Comparison of ENCODE assay signal across 13 cellular contexts in genomic region chr19:3161453-3161852, GRCh38. TPM values are rescaled to one million over a fixed set of nuclear protein-coding genes. Genes with fewer than 3 reads are reported as not detected.
DNase-seq lines count a peak whose midpoint lies in the region; ATAC-seq and TF ChIP-seq lines count a peak whose summit lies in the region.
"Had no signal": no experiment of that assay in that cellular context is flagged by ENCODE, and none has a peak within 500 bp of the region (broad histone marks: within the 10 kb centered on the region; RNA-seq: fewer than 3 reads in every experiment).

No MANE protein-coding gene starts in this region.

- no peak for TF ChIP-seq CTCF in DND-41 (IDR thresholded peaks at IDR 0.05; ENCODE audit: borderline replicate concordance, extremely low read depth, low read length, poor library complexity, severe bottlenecking)
- no peak for TF ChIP-seq CTCF in cardiac fibroblast (IDR thresholded peaks at IDR 0.05; ENCODE audit: low read depth, low read length)
- no peak for TF ChIP-seq CTCF in Caco-2 (IDR thresholded peaks at IDR 0.05; ENCODE audit: insufficient read depth in 1 of 2, low read depth in 1 of 2, low read length in 1 of 2, severe bottlenecking in 1 of 2, unreplicated experiment in 1 of 2)

- H3K4me2 ChIP-seq in DND-41 (ENCODE audit: insufficient read depth, low read length) (no peak overlapping the region), mesenchymal stem cell (ENCODE audit: low read length, poor library complexity, severe bottlenecking) (no peak overlapping the region)

- H2AFZ ChIP-seq in DND-41 (ENCODE audit: low read depth, low read length) (no peak overlapping the region), mesenchymal stem cell (ENCODE audit: low read depth, low read length) (no peak overlapping the region)

- H2BK5ac ChIP-seq in mesenchymal stem cell (ENCODE audit: low read depth, low read length, poor library complexity, severe bottlenecking) = no peak overlapping the region

- ATAC-seq in DND-41 (ENCODE audit: insufficient read depth, low read depth) (no peak), HG02981 (IDR thresholded peaks at IDR 0.05; ENCODE audit: unreplicated experiment) (no peak)
- ATAC-seq: left colon had no signal

- no peak for DNase-seq in DND-41
- peak; percentile 32 to 70 for DNase-seq in cardiac fibroblast (ENCODE audit: low read depth in 2 of 2)
- peak; percentile 26 for DNase-seq in mesenchymal stem cell
- no peak for DNase-seq in occipital lobe (lab: John Stamatoyannopoulos, UW)
- DNase-seq in Caco-2 = no peak
- DNase-seq: left colon; NCI-H2081 treated with DMSO at 0.1 percent for 48 hours; NCI-H69; stimulated activated CD4-positive, alpha-beta T cell treated with anti-CD3 and anti-CD28 coated beads, Interleukin-12 subunit alpha, Interleukin-12 subunit beta, amount 100 ng/mL, for 4 hours; SW 1271 had no signal

- H3K4ac ChIP-seq in mesenchymal stem cell (ENCODE audit: low read depth in 1 of 2, low read length in 2 of 2) = no peak overlapping the region

- H3K4me3 ChIP-seq in DND-41 (ENCODE audit: low read depth in 1 of 2, low read length in 2 of 2) (no peak overlapping the region), cardiac fibroblast (replicated peaks in 1 of 2; ENCODE audit: low read depth in 2 of 2, low read length in 2 of 2) (no peak overlapping the region), mesenchymal stem cell (ENCODE audit: insufficient read depth in 1 of 2, low read depth in 1 of 2, low read length in 2 of 2) (no peak overlapping the region), Caco-2 (ENCODE audit: low read depth, low read length) (no peak overlapping the region)

- no peaks in the 10 kb centered on the region for H3K9me3 ChIP-seq in DND-41 (ENCODE audit: insufficient read depth, low read length, severe bottlenecking)
- H3K9me3 ChIP-seq in KOPT-K1 (ENCODE audit: insufficient read depth, low read length, poor library complexity, severe bottlenecking) = no peaks in the 10 kb centered on the region
- H3K9me3 ChIP-seq in mesenchymal stem cell (ENCODE audit: control insufficient read depth, low read length) = no peaks in the 10 kb centered on the region
- no peaks in the 10 kb centered on the region for H3K9me3 ChIP-seq in Caco-2

- WGBS in mesenchymal stem cell = 96% methylated on average over 4 of the region's 4 CpGs

- no peak overlapping the region for H3K18ac ChIP-seq in mesenchymal stem cell (ENCODE audit: low read depth in 1 of 2, low read length in 2 of 2)

- H3K79me1 ChIP-seq in mesenchymal stem cell (replicated peaks; ENCODE audit: low read length, poor library complexity, severe bottlenecking) = no peaks in the 10 kb centered on the region

- H3K27me3 Mint-ChIP-seq in Caco-2 (ENCODE audit: insufficient read depth, unreplicated experiment) = no peaks in the 10 kb centered on the region

- no peak overlapping the region for H2BK12ac ChIP-seq in mesenchymal stem cell (ENCODE audit: low read length in 2 of 2)

- no peak overlapping the region for H3K27ac Mint-ChIP-seq in Caco-2 (ENCODE audit: unreplicated experiment)

- H4K91ac ChIP-seq in mesenchymal stem cell (ENCODE audit: low read length) = no peak overlapping the region

- H3K4me1 ChIP-seq in DND-41 (ENCODE audit: insufficient read depth, low read length) = no peaks in the 10 kb centered on the region; the same call in 1 of the 2 replicates
- peaks cover 4% of the 10 kb centered on the region for H3K4me1 ChIP-seq in mesenchymal stem cell (ENCODE audit: control insufficient read depth, insufficient read depth, low read depth, low read length)
- H3K4me1 ChIP-seq in Caco-2 = no peaks in the 10 kb centered on the region

- no peaks in the 10 kb centered on the region for H3K4me1 Mint-ChIP-seq in Caco-2 (ENCODE audit: low read depth, unreplicated experiment)

- H3K36me3 ChIP-seq in DND-41 (ENCODE audit: insufficient read depth, low read length) = peaks cover 90% of the 10 kb centered on the region
- peaks cover 99% of the 10 kb centered on the region for H3K36me3 ChIP-seq in KOPT-K1 (ENCODE audit: insufficient read depth, low read length)
- no peaks in the 10 kb centered on the region for H3K36me3 ChIP-seq in mesenchymal stem cell (ENCODE audit: control insufficient read depth in 1 of 2, insufficient read depth in 2 of 2, low read depth in 1 of 2, low read length in 2 of 2)
- H3K36me3 ChIP-seq in Caco-2 (ENCODE audit: control insufficient read depth, insufficient read depth, low read length) = no peaks in the 10 kb centered on the region

- POLR2A ChIA-PET in Caco-2 (lab: Charles Lee) = no interaction called here

- H3K9ac ChIP-seq in DND-41 (ENCODE audit: low read depth, low read length) = no peak overlapping the region
- H3K9ac ChIP-seq in mesenchymal stem cell (ENCODE audit: low read length) = no peak overlapping the region

- no TSS peak for BruUV-seq in Caco-2 (replicated peaks; lab: Mats Ljungman, UMichigan)

- no peak overlapping the region for H3K23ac ChIP-seq in mesenchymal stem cell (ENCODE audit: low read length in 2 of 2)

- no peak overlapping the region for H2AK5ac ChIP-seq in mesenchymal stem cell (ENCODE audit: low read length, severe bottlenecking)

- no peak overlapping the region for H2BK15ac ChIP-seq in mesenchymal stem cell (ENCODE audit: low read depth, poor library complexity, severe bottlenecking)

- no peaks in the 10 kb centered on the region for H3K27me3 ChIP-seq in DND-41 (ENCODE audit: insufficient read depth, low read length, poor library complexity)
- H3K27me3 ChIP-seq in mesenchymal stem cell (ENCODE audit: control insufficient read depth in 1 of 2, insufficient read depth in 1 of 2, low read length in 2 of 2) = no peaks in the 10 kb centered on the region
- H3K27me3 ChIP-seq in Caco-2 (replicated peaks; ENCODE audit: control insufficient read depth, insufficient read depth, low read length) = no peaks in the 10 kb centered on the region

- peaks cover 62% of the 10 kb centered on the region for H3K79me2 ChIP-seq in DND-41 (ENCODE audit: insufficient read depth, low read length)

- no peak overlapping the region for H3K14ac ChIP-seq in mesenchymal stem cell (ENCODE audit: low read length in 2 of 2)

- H3K4me3 Mint-ChIP-seq in Caco-2 (ENCODE audit: unreplicated experiment) = no peak overlapping the region

- CTCF ChIA-PET in Caco-2 (lab: Charles Lee) = interaction anchor here (1.6 kb wide), 1 partner anchor 32 kb away, joined by 5 read pairs; no protein-coding TSS in a partner anchor

- intact Hi-C loops in Caco-2 (cut with micrococcal nuclease; ENCODE audit: unreplicated experiment) = no loop called here

- peaks cover 16% of the 10 kb centered on the region; the same call in 1 of the 2 replicates for H4K20me1 ChIP-seq in DND-41 (ENCODE audit: insufficient read depth, low read length)

- no peak overlapping the region for H4K8ac ChIP-seq in mesenchymal stem cell (ENCODE audit: low read length)

- H3K27ac ChIP-seq in DND-41 (ENCODE audit: low read length) = peak overlapping the region; percentile 49
- peak overlapping the region; percentile 37 for H3K27ac ChIP-seq in KOPT-K1 (ENCODE audit: low read depth, low read length, poor library complexity, severe bottlenecking)
- no peak overlapping the region for H3K27ac ChIP-seq in mesenchymal stem cell (ENCODE audit: low read length, poor library complexity, severe bottlenecking)

- H3K9me3 Mint-ChIP-seq in Caco-2 (ENCODE audit: unreplicated experiment) = peaks cover 9% of the 10 kb centered on the region

- no peaks in the 10 kb centered on the region for H3K36me3 Mint-ChIP-seq in Caco-2 (ENCODE audit: insufficient read depth, unreplicated experiment)

- H2BK120ac ChIP-seq in mesenchymal stem cell (ENCODE audit: low read depth, low read length) = no peak overlapping the region

RNA-seq across cellular contexts. Expression of gene S1PR4, which starts 17.1 kb away (rescaled TPM):
- polyA plus RNA-seq in mesenchymal stem cell (2013, experiment 1 of 2) = not detected
- not detected for polyA plus RNA-seq in mesenchymal stem cell (2013, experiment 2 of 2)
- total RNA-seq in occipital lobe (0.16 TPM), Caco-2 (2022) (not detected in 2 replicates)
- total RNA-seq: chondrocyte had no signal

RNA-seq across cellular contexts. Expression of gene NCLN, which starts 24.3 kb away (rescaled TPM):
- polyA plus RNA-seq in mesenchymal stem cell (2013, experiment 1 of 2) = 45.9 TPM
- 47.0 TPM for polyA plus RNA-seq in mesenchymal stem cell (2013, experiment 2 of 2)
- total RNA-seq in occipital lobe (11.9 TPM), Caco-2 (2022) (87.3 and 94.2 TPM in 2 replicates)

RNA-seq across cellular contexts. Expression of gene GNA15, which starts 25.6 kb away (rescaled TPM):
- 0.03 TPM for polyA plus RNA-seq in mesenchymal stem cell (2013, experiment 1 of 2)
- 0.03 TPM for polyA plus RNA-seq in mesenchymal stem cell (2013, experiment 2 of 2)
- total RNA-seq in occipital lobe (1.9 TPM), Caco-2 (2022) (not detected in 2 replicates)
- total RNA-seq: chondrocyte had no signal

Comparison
In these comparisons a context has a peak if more than half of its experiments do, and no peak if none do; other contexts are left out.
1. DNase-seq: peak in cardiac fibroblast (2 of 2) and mesenchymal stem cell (single experiment); none in DND-41 (single experiment), occipital lobe (single experiment) and Caco-2 (0 of 2).